8 cellular contexts compared by ENCODE assay signal in genomic region chr17:16287563-16288027, GRCh38.
DNase-seq lines count a peak whose midpoint lies in the region; ATAC-seq lines count a peak whose summit lies in the region.

No MANE protein-coding gene starts in this region.

- no peaks in the 10 kb centered on the region for H3K9me3 ChIP-seq in mucosa of rectum (ENCODE audit: control insufficient read depth in 2 of 2, low read length in 2 of 2)

- H3K27me3 Mint-ChIP-seq in central memory CD8-positive, alpha-beta T cell = no peaks in the 10 kb centered on the region

- H3K4me3 ChIP-seq in ACC112 (ENCODE audit: low read depth, low read length) (peak overlapping the region; percentile 76), mucosa of rectum (ENCODE audit: low read length in 2 of 2) (peak overlapping the region; percentile 23 to 50)

- peak overlapping the region; percentile 99 for H3K27ac Mint-ChIP-seq in central memory CD8-positive, alpha-beta T cell (ENCODE audit: low read depth)

- peak overlapping the region; percentile 56 for H3K4me3 Mint-ChIP-seq in central memory CD8-positive, alpha-beta T cell

- peak overlapping the region; percentile 100 for H3K27ac ChIP-seq in ACC112 (ENCODE audit: low read depth, low read length)
- peak overlapping the region; percentile 90 to 96 for H3K27ac ChIP-seq in mucosa of rectum (ENCODE audit: low read depth in 2 of 2, low read length in 2 of 2)

- no peaks in the 10 kb centered on the region for H3K36me3 ChIP-seq in ACC112 (ENCODE audit: insufficient read depth, low read length)
- H3K36me3 ChIP-seq in mucosa of rectum (ENCODE audit: control insufficient read depth in 2 of 2, insufficient read depth in 2 of 2, low read length in 2 of 2) = no peaks in the 10 kb centered on the region

- H3K4me1 Mint-ChIP-seq in central memory CD8-positive, alpha-beta T cell = peaks cover 49% of the 10 kb centered on the region

- H3K9me3 Mint-ChIP-seq in central memory CD8-positive, alpha-beta T cell = no peaks in the 10 kb centered on the region

- ATAC-seq in GM21381 (IDR thresholded peaks at IDR 0.05; ENCODE audit: unreplicated experiment) (peak; percentile 27), GM21515 (IDR thresholded peaks at IDR 0.05; ENCODE audit: unreplicated experiment) (no peak)
- no peak for ATAC-seq in central memory CD8-positive, alpha-beta T cell (replicated peaks; ENCODE audit: extremely low read depth, poor library complexity, severe bottlenecking)

- peaks cover 7% of the 10 kb centered on the region for H3K36me3 Mint-ChIP-seq in central memory CD8-positive, alpha-beta T cell (ENCODE audit: insufficient read depth)

- H3K27me3 ChIP-seq in ACC112 (ENCODE audit: insufficient read depth, low read length) (no peaks in the 10 kb centered on the region), mucosa of rectum (ENCODE audit: control insufficient read depth in 2 of 2, insufficient read depth in 2 of 2, low read length in 2 of 2) (no peaks in the 10 kb centered on the region)

- H3K79me2 ChIP-seq in ACC112 (ENCODE audit: control insufficient read depth, insufficient read depth, low read length, unreplicated experiment) = no peaks in the 10 kb centered on the region

- H3K9ac ChIP-seq in mucosa of rectum (ENCODE audit: low read depth in 1 of 2, low read length in 2 of 2) = peak overlapping the region; percentile 61 to 76

- H3K4me1 ChIP-seq in ACC112 (ENCODE audit: control insufficient read depth, insufficient read depth, low read length, unreplicated experiment) (peaks cover 48% of the 10 kb centered on the region), mucosa of rectum (ENCODE audit: control insufficient read depth in 2 of 2, insufficient read depth in 2 of 2, low read length in 2 of 2) (peaks cover 42 to 45% of the 10 kb centered on the region in 2 donors)

- DNase-seq in OCI-M1 (lab: John Stamatoyannopoulos, UW) (peak; percentile 92), GM19240 (ENCODE audit: insufficient read length, low spot score) (no peak), T1000 (lab: John Stamatoyannopoulos, UW) (no peak)
- DNase-seq in central memory CD8-positive, alpha-beta T cell (ENCODE audit: low spot score in 2 of 2) = no peak

- no peak overlapping the region for H2AFZ ChIP-seq in ACC112 (ENCODE audit: low read length, unreplicated experiment)
